Comparison of ENCODE assay signal across 12 cellular contexts in the genomic region with DNA sequence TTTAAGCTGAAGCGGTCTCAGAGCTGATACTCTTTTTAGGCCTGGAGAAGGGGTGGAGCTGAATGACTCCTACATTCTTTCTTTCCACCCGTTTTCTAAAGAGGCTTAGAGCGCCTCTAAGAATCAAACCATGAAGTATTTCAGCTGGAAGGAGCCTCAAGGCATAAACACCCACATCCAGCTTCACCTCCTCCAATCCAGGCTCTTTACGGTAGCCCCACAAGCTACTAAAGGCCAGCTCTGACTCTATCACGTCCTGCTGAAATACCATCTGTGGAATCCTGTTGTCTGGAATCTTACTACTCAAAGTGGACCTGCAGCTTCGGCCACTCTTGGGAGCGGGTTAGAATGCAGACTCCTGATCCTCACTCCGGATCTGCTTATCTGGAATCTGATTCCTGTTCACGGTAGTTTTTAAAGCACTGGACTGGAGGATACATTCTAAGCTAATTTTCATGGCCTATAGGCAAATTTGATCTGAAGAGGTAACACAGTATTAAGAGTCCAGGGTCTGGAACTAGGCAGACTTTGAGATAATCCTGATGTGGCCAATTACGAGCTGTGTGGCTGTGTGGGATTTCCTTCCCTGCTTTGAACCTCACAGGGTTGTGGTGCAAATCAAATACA.
"Had no signal": no experiment of that assay in that cellular context is flagged by ENCODE, and none has a peak within 500 bp of the region (broad histone marks: within the 10 kb centered on the region; RNA-seq: fewer than 3 reads in every experiment).

No MANE protein-coding gene starts in this region.

- H3K27me3 ChIP-seq: pancreas, testis had no signal

- H3K36me3 ChIP-seq: pancreas had no signal

- ATAC-seq: left lobe of liver; pancreas; stimulated activated naive CD8-positive, alpha-beta T cell treated with anti-CD3 and anti-CD28 coated beads, Interleukin-15, amount 100 ng/mL, for 72 hours; T-cell had no signal

- H3K27ac ChIP-seq: pancreas, testis, VCaP had no signal

- H3K4me3 ChIP-seq: pancreas, testis had no signal

- H3K9me3 ChIP-seq: pancreas, testis had no signal

- DNase-seq: activated CD4-positive, alpha-beta T cell treated with anti-CD3 and anti-CD28 coated beads for 48 hours; activated naive CD4-positive, alpha-beta T cell treated with anti-CD3 and anti-CD28 coated beads for 36 hours; endodermal cell; erythroblast; pancreas; stimulated activated CD4-positive, alpha-beta T cell treated with anti-CD3 and anti-CD28 coated beads, Interleukin-4, amount 100 ng/mL, for 4 hours; stimulated activated naive CD8-positive, alpha-beta T cell treated with anti-CD3 and anti-CD28 coated beads, Interleukin-15, amount 100 ng/mL, for 72 hours; T-cell; T1000; testis had no signal

- H3K4me1 ChIP-seq: pancreas, testis had no signal
